Comparison of ENCODE assay signal across 7 cellular contexts in genomic region chr6:51250317-51250716, GRCh38.
"Had no signal": no experiment of that assay in that cellular context is flagged by ENCODE, and none has a peak within 500 bp of the region (broad histone marks: within the 10 kb centered on the region; RNA-seq: fewer than 3 reads in every experiment).

No MANE protein-coding gene starts in this region.

- ATAC-seq: HCT116 had no signal

- H3K4me3 ChIP-seq: GM23248, HAP-1 had no signal

- FAIRE-seq: HTR-8/SVneo had no signal

- H3K27ac ChIP-seq: GM23248 had no signal

- H3K9me3 ChIP-seq: HAP-1 had no signal

- DNase-seq: GM23248, GOT3, H7, HFFc6 had no signal

- H3K4me1 ChIP-seq: HAP-1 had no signal

- H2AFZ ChIP-seq: GM23248 had no signal

- H3K9ac ChIP-seq: GM23248 had no signal

- H3K36me3 ChIP-seq: HAP-1 had no signal
